ENCODE assay signal across 17 cellular contexts in genomic region chr15:74904190-74904805, GRCh38. TPM values are rescaled to one million over a fixed set of nuclear protein-coding genes. Genes with fewer than 3 reads are reported as not detected.
DNase-seq lines count a peak whose midpoint lies in the region; ATAC-seq and TF ChIP-seq lines count a peak whose summit lies in the region.
"Had no signal": no experiment of that assay in that cellular context is flagged by ENCODE, and none has a peak within 500 bp of the region (broad histone marks: within the 10 kb centered on the region; RNA-seq: fewer than 3 reads in every experiment).

No MANE protein-coding gene starts in this region.

- no peaks in the 10 kb centered on the region for H3K27me3 Mint-ChIP-seq in stimulated activated naive CD8-positive, alpha-beta T cell treated with anti-CD3 and anti-CD28 coated beads, Interleukin-15, Interleukin-2, amounts not matched to agents 100 ng/mL and 50 ng/mL, for 24 hours
- no peaks in the 10 kb centered on the region for H3K27me3 Mint-ChIP-seq in stimulated activated naive CD8-positive, alpha-beta T cell treated with anti-CD3 and anti-CD28 coated beads, Interleukin-15, amount 100 ng/mL, for 72 hours
- no peaks in the 10 kb centered on the region for H3K27me3 Mint-ChIP-seq in T-cell
- H3K27me3 Mint-ChIP-seq: stimulated activated naive B cell treated with anti-CD40 and anti-IgM and Interleukin-4, amounts not matched to agents 10 μg/mL and 1 μg/mL and 100 μg/mL, for 72 hours had no signal

- H3K4me3 ChIP-seq in hepatocyte: no peak overlapping the region
- H3K4me3 ChIP-seq in body of pancreas: no peak overlapping the region

- peaks cover 65% of the 10 kb centered on the region for H3K36me3 Mint-ChIP-seq in stimulated activated naive CD8-positive, alpha-beta T cell treated with anti-CD3 and anti-CD28 coated beads, Interleukin-15, Interleukin-2, amounts not matched to agents 100 ng/mL and 50 ng/mL, for 24 hours (ENCODE audit: low read depth)
- H3K36me3 Mint-ChIP-seq in T-cell: peaks cover 19% of the 10 kb centered on the region

- 97% methylated on average over 7 of the region's 7 CpGs for WGBS in hepatocyte (ENCODE audit: low lambda C conversion rate, missing lambda C conversion rate)
- 90 to 94% methylated on average over 7 of the region's 7 CpGs for WGBS in body of pancreas, 2 donors

- H3K4me1 ChIP-seq in hepatocyte (ENCODE audit: insufficient read depth): peaks cover 21% of the 10 kb centered on the region
- peaks cover 33% of the 10 kb centered on the region for H3K4me1 ChIP-seq in body of pancreas

- peaks cover 35% of the 10 kb centered on the region for H3K4me1 Mint-ChIP-seq in stimulated activated naive CD8-positive, alpha-beta T cell treated with anti-CD3 and anti-CD28 coated beads, Interleukin-15, Interleukin-2, amounts not matched to agents 100 ng/mL and 50 ng/mL, for 24 hours (ENCODE audit: low read depth)
- peaks cover 38% of the 10 kb centered on the region for H3K4me1 Mint-ChIP-seq in stimulated activated naive CD8-positive, alpha-beta T cell treated with anti-CD3 and anti-CD28 coated beads, Interleukin-15, amount 100 ng/mL, for 72 hours
- peaks cover 50 to 59% (median 56%) of the 10 kb centered on the region in 3 donors for H3K4me1 Mint-ChIP-seq in T-cell

- peak overlapping the region; percentile 27 for H3K27ac Mint-ChIP-seq in stimulated activated naive CD8-positive, alpha-beta T cell treated with anti-CD3 and anti-CD28 coated beads, Interleukin-15, Interleukin-2, amounts not matched to agents 100 ng/mL and 50 ng/mL, for 24 hours
- H3K27ac Mint-ChIP-seq in stimulated activated naive CD8-positive, alpha-beta T cell treated with anti-CD3 and anti-CD28 coated beads, Interleukin-15, amount 100 ng/mL, for 72 hours: no peak overlapping the region
- peak overlapping the region; percentile 27 to 87 for H3K27ac Mint-ChIP-seq in T-cell

- CTCF ChIA-PET in T-cell (lab: Charles Lee): interaction anchor here (0.5 to 1.9 kb wide), 3 partner anchors 10 to 19 kb away, joined by 3 to 7 read pairs (median 5); no protein-coding TSS in a partner anchor

- no peak overlapping the region for H3K4me3 Mint-ChIP-seq in stimulated activated naive CD8-positive, alpha-beta T cell treated with anti-CD3 and anti-CD28 coated beads, Interleukin-15, Interleukin-2, amounts not matched to agents 100 ng/mL and 50 ng/mL, for 24 hours
- H3K4me3 Mint-ChIP-seq in stimulated activated naive CD8-positive, alpha-beta T cell treated with anti-CD3 and anti-CD28 coated beads, Interleukin-15, amount 100 ng/mL, for 72 hours: peak overlapping the region in 1 of 2 donors; percentile 29
- H3K4me3 Mint-ChIP-seq in T-cell: peak overlapping the region; percentile 80 to 98 (median 97)

- no peaks in the 10 kb centered on the region for H3K9me2 ChIP-seq in hepatocyte (replicated peaks; ENCODE audit: insufficient read depth)

- no peak overlapping the region for H2AFZ ChIP-seq in hepatocyte

- H3K9me3 ChIP-seq in hepatocyte (ENCODE audit: low read depth) (no peaks in the 10 kb centered on the region), body of pancreas (no peaks in the 10 kb centered on the region)
- H3K9me3 ChIP-seq: vagina had no signal

- TF ChIP-seq POLR2A in body of pancreas (IDR thresholded peaks at IDR 0.05): no peak

- H3K9me3 Mint-ChIP-seq in stimulated activated naive CD8-positive, alpha-beta T cell treated with anti-CD3 and anti-CD28 coated beads, Interleukin-15, Interleukin-2, amounts not matched to agents 100 ng/mL and 50 ng/mL, for 24 hours: no peaks in the 10 kb centered on the region
- no peaks in the 10 kb centered on the region for H3K9me3 Mint-ChIP-seq in stimulated activated naive CD8-positive, alpha-beta T cell treated with anti-CD3 and anti-CD28 coated beads, Interleukin-15, amount 100 ng/mL, for 72 hours
- no peaks in the 10 kb centered on the region for H3K9me3 Mint-ChIP-seq in T-cell
- H3K9me3 Mint-ChIP-seq: stimulated activated naive B cell treated with anti-CD40 and anti-IgM and Interleukin-4, amounts not matched to agents 10 μg/mL and 1 μg/mL and 100 μg/mL, for 72 hours had no signal

- H3K79me2 ChIP-seq in hepatocyte: peaks cover 33% of the 10 kb centered on the region

- POLR2A ChIA-PET in T-cell (lab: Charles Lee): interaction anchor here in 1 of 2 donors (1.1 kb wide), 1 partner anchor 119 kb away, joined by 4 read pairs; the partner anchor contains the start of gene PPCDC

- H3K36me3 ChIP-seq in hepatocyte (replicated peaks; ENCODE audit: insufficient read depth, low read depth): peaks cover 8% of the 10 kb centered on the region
- H3K36me3 ChIP-seq in body of pancreas (replicated peaks in 1 of 2; ENCODE audit: insufficient read depth in 1 of 2, low read depth in 2 of 2): peaks cover 1 to 6% of the 10 kb centered on the region in 2 donors

- DNase-seq in stimulated activated naive CD8-positive, alpha-beta T cell treated with anti-CD3 and anti-CD28 coated beads, Interleukin-15, amount 100 ng/mL, for 72 hours: no peak
- no peak for DNase-seq in T-cell
- DNase-seq in hepatocyte (ENCODE audit: low spot score): no peak
- no peak for DNase-seq in body of pancreas
- DNase-seq in NCI-H187 treated with DMSO at 0.1 percent for 48 hours (lab: John Stamatoyannopoulos, UW): no peak
- no peak for DNase-seq in DMS53 (lab: John Stamatoyannopoulos, UW)
- DNase-seq: activated effector memory CD4-positive, alpha-beta T cell treated with Interleukin-2 at 50 U/mL for 16 hours; central memory CD4-positive, alpha-beta T cell; GF-D8; kidney; NCI-H1417 treated with DMSO at 0.1 percent for 48 hours; stimulated activated naive B cell treated with anti-CD40 and anti-IgM and Interleukin-4, amounts not matched to agents 10 μg/mL and 1 μg/mL and 100 μg/mL, for 72 hours had no signal

- H3K4me2 ChIP-seq in hepatocyte: peak overlapping the region; percentile 82

- H3K27me3 ChIP-seq in hepatocyte (no peaks in the 10 kb centered on the region), body of pancreas (no peaks in the 10 kb centered on the region)
- H3K27me3 ChIP-seq: vagina had no signal

- no peaks in the 10 kb centered on the region for H4K20me1 ChIP-seq in hepatocyte (ENCODE audit: insufficient read depth, poor library complexity, severe bottlenecking)

- ATAC-seq in stimulated activated naive CD8-positive, alpha-beta T cell treated with anti-CD3 and anti-CD28 coated beads, Interleukin-15, amount 100 ng/mL, for 72 hours: no peak
- no peak for ATAC-seq in T-cell (replicated peaks in 1 of 4)
- ATAC-seq in body of pancreas: no peak
- ATAC-seq in GM21515 (IDR thresholded peaks at IDR 0.05; ENCODE audit: unreplicated experiment): no peak
- ATAC-seq: activated CD4-positive, CD25-positive, alpha-beta regulatory T cell treated with anti-CD3 and anti-CD28 coated beads, Interleukin-2, amount 50 U/mL, for 24 hours; sciatic nerve; stimulated activated naive B cell treated with anti-CD40 and anti-IgM and Interleukin-4, amounts not matched to agents 10 μg/mL and 1 μg/mL and 100 μg/mL, for 72 hours had no signal

- intact Hi-C loops in body of pancreas (cut with DNase I): loop anchor here (10.0 kb wide), 1 partner anchor 59 kb away; the partner anchor contains the start of gene ULK3

- TF ChIP-seq CTCF in hepatocyte (IDR thresholded peaks at IDR 0.05; ENCODE audit: poor library complexity) (no peak), body of pancreas (IDR thresholded peaks at IDR 0.05) (no peak)

- H3K27ac ChIP-seq in hepatocyte (no peak overlapping the region), body of pancreas (no peak overlapping the region)

RNA-seq across cellular contexts. Expression of gene FAM219B, which starts 2.4 kb away (rescaled TPM):
- total RNA-seq in T-cell (100 to 1,000 TPM in 2 of 5 donors, 10 to 100 TPM in 3; 46.0 to 108 (median 96.6) TPM), hepatocyte (36.9 and 45.9 TPM in 2 replicates), body of pancreas (10 to 100 TPM; 25.4 to 42.8 TPM)
- 34.5 and 35.9 TPM in 2 replicates for polyA plus RNA-seq in hepatocyte

RNA-seq across cellular contexts. Expression of gene MPI, which starts 14.5 kb away (rescaled TPM):
- total RNA-seq in T-cell (10 to 100 TPM; 36.5 to 74.1 (median 66.1) TPM), hepatocyte (41.1 and 43.8 TPM in 2 replicates), body of pancreas (10 to 100 TPM; 47.5 to 80.4 TPM)
- polyA plus RNA-seq in hepatocyte: 32.6 and 32.8 TPM in 2 replicates

RNA-seq across cellular contexts. Expression of gene SCAMP2, which starts 31.1 kb away (rescaled TPM):
- total RNA-seq in T-cell (100 to 1,000 TPM in 3 of 5 donors, 10 to 100 TPM in 2; 76.8 to 141 (median 134) TPM), hepatocyte (64.0 and 84.3 TPM in 2 replicates), body of pancreas (10 to 100 TPM; 33.5 to 36.9 TPM)
- polyA plus RNA-seq in hepatocyte: 123 and 130 TPM in 2 replicates

RNA-seq across cellular contexts. Expression of gene COX5A, which starts 33.6 kb away (rescaled TPM):
- total RNA-seq in T-cell: 10 to 100 TPM; 58.5 to 83.1 (median 76.7) TPM
- total RNA-seq in hepatocyte: 151 and 197 TPM in 2 replicates
- 404 and 449 TPM in 2 replicates for polyA plus RNA-seq in hepatocyte
- 10 to 100 TPM; 50.1 to 61.5 TPM for total RNA-seq in body of pancreas

RNA-seq across cellular contexts. Expression of gene RPP25, which starts 52.3 kb away (rescaled TPM):
- total RNA-seq in T-cell (1 to 10 TPM in 3 of 5 donors, under 1 TPM in 2; 0.79 to 4.2 (median 2.8) TPM), hepatocyte (22.7 and 23.4 TPM in 2 replicates), body of pancreas (10 to 100 TPM in 1 of 2 donors, 1 to 10 TPM in 1; 9.1 to 11.5 TPM)
- polyA plus RNA-seq in hepatocyte: 60.4 and 65.6 TPM in 2 replicates

Comparison
In these comparisons a context has a peak if more than half of its experiments do, and no peak if none do; other contexts are left out.
1. H3K27ac Mint-ChIP-seq: peak in stimulated activated naive CD8-positive, alpha-beta T cell treated with anti-CD3 and anti-CD28 coated beads, Interleukin-15, Interleukin-2, amounts not matched to agents 100 ng/mL and 50 ng/mL, for 24 hours (single experiment) and T-cell (2 of 2); none in stimulated activated naive CD8-positive, alpha-beta T cell treated with anti-CD3 and anti-CD28 coated beads, Interleukin-15, amount 100 ng/mL, for 72 hours (0 of 2).